ENCODE assay signal across 39 cellular contexts in the genomic region with DNA sequence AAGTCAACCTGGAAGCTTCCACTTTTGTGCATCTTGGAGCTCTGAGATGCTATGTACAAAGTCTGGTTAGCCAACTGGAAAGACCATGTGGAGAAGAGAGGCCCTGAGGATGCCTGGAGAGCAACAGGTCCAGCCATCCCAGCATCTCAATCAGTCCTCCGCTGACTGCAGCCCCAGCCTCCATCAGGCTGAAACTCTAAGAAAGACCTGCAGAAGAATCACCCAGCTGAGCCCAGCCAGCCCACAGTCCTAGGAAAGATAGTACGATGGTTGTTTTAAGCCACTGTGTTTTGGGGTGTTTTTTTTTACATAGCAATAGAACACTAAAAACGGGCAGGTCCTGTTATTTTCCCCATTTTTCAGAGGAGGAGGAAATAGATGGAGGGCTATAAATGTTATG.
"Had no signal": no experiment of that assay in that cellular context is flagged by ENCODE, and none has a peak within 500 bp of the region (broad histone marks: within the 10 kb centered on the region; RNA-seq: fewer than 3 reads in every experiment).

No MANE protein-coding gene starts in this region.

- H3K27ac Mint-ChIP-seq: activated naive CD4-positive, alpha-beta T cell treated with anti-CD3 and anti-CD28 coated beads for 36 hours; activated naive CD4-positive, alpha-beta T cell treated with anti-CD3 and anti-CD28 coated beads, Interleukin-2, amount 10 ng/mL, durations not matched to agents 7 days and 5 days; activated naive CD4-positive, alpha-beta T cell treated with anti-CD3 and anti-CD28 coated beads, Interleukin-2, amount 50 U/mL, for 24 hours; activated naive CD4-positive, alpha-beta T cell treated with anti-CD3 and anti-CD28 coated beads, Interleukin-2, amount 50 U/mL, for 72 hours; activated naive CD8-positive, alpha-beta T cell; activated naive CD8-positive, alpha-beta T cell treated with anti-CD3 and anti-CD28 coated beads for 36 hours; activated naive CD8-positive, alpha-beta T cell treated with anti-CD3 and anti-CD28 coated beads, Interleukin-2, amount 10 ng/mL, durations not matched to agents 7 days and 5 days; activated naive CD8-positive, alpha-beta T cell treated with anti-CD3 and anti-CD28 coated beads, Interleukin-2, amount 50 U/mL, for 24 hours; activated T-cell treated with anti-CD3 and anti-CD28 coated beads, Interleukin-2, amount 50 U/mL, for 24 hours; activated T-cell treated with anti-CD3 and anti-CD28 coated beads, Interleukin-2, amount 50 U/mL, for 72 hours; activated T-helper 1 cell treated with anti-CD3 and anti-CD28 coated beads, Interleukin-12 subunit alpha, Interleukin-12 subunit beta, Interleukin-2, Interleukin-4 antibody, amounts not matched to agents 30 ng/mL and 10 ng/mL and 1 ng/mL, durations not matched to agents 14 hours and 24 hours and 36 hours; activated T-helper 17 cell treated with anti-CD3 and anti-CD28 coated beads, Interleukin-2, amount 50 U/mL, for 72 hours; activated T-helper 2 cell treated with anti-CD3 and anti-CD28 coated beads, Interferon-gamma antibody, Interleukin-2, Interleukin-4, amounts not matched to agents 10 μg/mL and 5 μg/mL and 100 μg/mL, durations not matched to agents 14 hours and 24 hours and 36 hours had no signal

- H3K9me3 ChIP-seq: adrenal gland had no signal

- H3K27me3 ChIP-seq: ascending aorta, body of pancreas had no signal

- FAIRE-seq: astrocyte, bronchial epithelial cell had no signal

- ATAC-seq: activated naive CD4-positive, alpha-beta T cell treated with anti-CD3 and anti-CD28 coated beads, Interleukin-2, amount 50 U/mL, for 72 hours; activated naive CD8-positive, alpha-beta T cell treated with anti-CD3 and anti-CD28 coated beads, Interleukin-2, amount 50 U/mL, for 24 hours; activated T-cell treated with anti-CD3 and anti-CD28 coated beads, Interleukin-2, amount 50 U/mL, for 4 hours; activated T-cell treated with anti-CD3 and anti-CD28 coated beads, Interleukin-2, amount 50 U/mL, for 72 hours; activated T-helper 17 cell treated with anti-CD3 and anti-CD28 coated beads, Interleukin-2, amount 50 U/mL, for 72 hours; body of pancreas had no signal

- H3K4me3 ChIP-seq: adrenal gland, ascending aorta, body of pancreas, breast epithelium, cardiac muscle cell had no signal

- H3K36me3 Mint-ChIP-seq: activated naive CD4-positive, alpha-beta T cell treated with anti-CD3 and anti-CD28 coated beads, Interleukin-2, amount 10 ng/mL, durations not matched to agents 7 days and 5 days; brain had no signal

- DNase-seq: activated effector memory CD4-positive, alpha-beta T cell treated with anti-CD3 and anti-CD28 coated beads, Interleukin-2, amount 50 U/mL, for 16 hours; activated effector memory CD4-positive, alpha-beta T cell treated with Interleukin-2 at 50 U/mL for 16 hours; activated gamma-delta T cell; activated gamma-delta T cell treated with Interleukin-2 at 50 U/mL for 16 hours; activated naive CD4-positive, alpha-beta T cell; activated naive CD4-positive, alpha-beta T cell treated with anti-CD3 and anti-CD28 coated beads for 36 hours; activated naive CD4-positive, alpha-beta T cell treated with anti-CD3 and anti-CD28 coated beads, Interleukin-2, amount 10 ng/mL, durations not matched to agents 7 days and 5 days; activated naive CD4-positive, alpha-beta T cell treated with anti-CD3 and anti-CD28 coated beads, Interleukin-2, amount 50 U/mL, for 16 hours; activated naive CD4-positive, alpha-beta T cell treated with Interleukin-2 at 50 U/mL for 16 hours; activated naive CD8-positive, alpha-beta T cell treated with anti-CD3 and anti-CD28 coated beads for 36 hours; activated naive CD8-positive, alpha-beta T cell treated with anti-CD3 and anti-CD28 coated beads, Interleukin-2, amount 10 ng/mL, durations not matched to agents 7 days and 5 days; activated naive CD8-positive, alpha-beta T cell treated with anti-CD3 and anti-CD28 coated beads, Interleukin-2, amount 50 U/mL, for 24 hours; activated T-cell treated with anti-CD3 and anti-CD28 coated beads, Interleukin-2, amount 50 U/mL, for 24 hours; activated T-cell treated with anti-CD3 and anti-CD28 coated beads, Interleukin-2, amount 50 U/mL, for 4 hours; activated T-cell treated with anti-CD3 and anti-CD28 coated beads, Interleukin-2, amount 50 U/mL, for 48 hours; activated T-cell treated with anti-CD3 and anti-CD28 coated beads, Interleukin-2, amount 50 U/mL, for 72 hours; adrenal gland; amniotic stem cell; amygdala; anterior cingulate cortex; aorta; body of pancreas; brain microvascular endothelial cell; caudate nucleus; central memory CD4-positive, alpha-beta T cell; cerebellar nuclear complex had no signal

- H3K4me1 Mint-ChIP-seq: activated naive CD4-positive, alpha-beta T cell treated with anti-CD3 and anti-CD28 coated beads, Interleukin-2, amount 10 ng/mL, durations not matched to agents 7 days and 5 days had no signal

- H3K36me3 ChIP-seq: adrenal gland, ascending aorta, brain microvascular endothelial cell, breast epithelium, cardiac muscle cell had no signal

- H3K27ac ChIP-seq: adrenal gland, ascending aorta, body of pancreas, brain microvascular endothelial cell, breast epithelium, cardiac muscle cell had no signal

- H3K4me1 ChIP-seq: adrenal gland, ascending aorta, body of pancreas, breast epithelium had no signal

- H3K9me3 Mint-ChIP-seq: activated naive CD4-positive, alpha-beta T cell treated with anti-CD3 and anti-CD28 coated beads, Interleukin-2, amount 50 U/mL, for 24 hours; activated naive CD4-positive, alpha-beta T cell treated with anti-CD3 and anti-CD28 coated beads, Interleukin-2, amount 50 U/mL, for 72 hours; activated T-cell treated with anti-CD3 and anti-CD28 coated beads, Interleukin-2, amount 50 U/mL, for 24 hours; activated T-cell treated with anti-CD3 and anti-CD28 coated beads, Interleukin-2, amount 50 U/mL, for 4 hours; activated T-cell treated with anti-CD3 and anti-CD28 coated beads, Interleukin-2, amount 50 U/mL, for 72 hours; activated T-helper 17 cell treated with anti-CD3 and anti-CD28 coated beads, Interleukin-2, amount 50 U/mL, for 72 hours; central memory CD8-positive, alpha-beta T cell had no signal

- H3K4me3 Mint-ChIP-seq: activated naive CD4-positive, alpha-beta T cell treated with anti-CD3 and anti-CD28 coated beads for 36 hours; activated naive CD4-positive, alpha-beta T cell treated with anti-CD3 and anti-CD28 coated beads, Interleukin-2, amount 10 ng/mL, durations not matched to agents 7 days and 5 days; activated naive CD4-positive, alpha-beta T cell treated with anti-CD3 and anti-CD28 coated beads, Interleukin-2, amount 50 U/mL, for 24 hours; activated naive CD8-positive, alpha-beta T cell; activated naive CD8-positive, alpha-beta T cell treated with anti-CD3 and anti-CD28 coated beads for 36 hours; activated naive CD8-positive, alpha-beta T cell treated with anti-CD3 and anti-CD28 coated beads, Interleukin-2, amount 10 ng/mL, durations not matched to agents 7 days and 5 days; activated naive CD8-positive, alpha-beta T cell treated with anti-CD3 and anti-CD28 coated beads, Interleukin-2, amount 50 U/mL, for 24 hours; activated T-cell treated with anti-CD3 and anti-CD28 coated beads, Interleukin-2, amount 50 U/mL, for 24 hours; activated T-cell treated with anti-CD3 and anti-CD28 coated beads, Interleukin-2, amount 50 U/mL, for 4 hours; activated T-cell treated with anti-CD3 and anti-CD28 coated beads, Interleukin-2, amount 50 U/mL, for 72 hours; activated T-helper 1 cell treated with anti-CD3 and anti-CD28 coated beads, Interleukin-12 subunit alpha, Interleukin-12 subunit beta, Interleukin-2, Interleukin-4 antibody, amounts not matched to agents 30 ng/mL and 10 ng/mL and 1 ng/mL, durations not matched to agents 14 hours and 24 hours and 36 hours; activated T-helper 17 cell treated with anti-CD3 and anti-CD28 coated beads, Interleukin-2, amount 50 U/mL, for 72 hours; brain; central memory CD8-positive, alpha-beta T cell had no signal
